In the genomic region with DNA sequence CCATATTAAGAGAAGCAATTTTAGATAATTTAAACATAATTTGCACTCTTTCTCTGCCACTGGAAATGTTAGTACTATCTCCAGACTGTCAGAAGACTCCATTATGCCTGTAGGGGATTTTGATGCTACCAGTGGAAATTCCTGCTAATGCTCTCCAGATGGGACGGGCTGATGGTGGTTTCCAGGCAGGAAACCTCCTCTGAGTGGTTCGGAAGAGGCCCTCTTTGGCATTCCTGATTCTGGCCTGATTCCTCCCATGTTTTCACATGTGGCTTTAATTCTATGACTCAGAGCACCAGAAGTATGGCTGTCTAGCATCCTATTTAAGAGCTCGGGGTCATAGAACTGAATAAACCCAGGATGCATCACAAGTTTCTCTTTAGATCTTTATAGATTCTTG, we compare ENCODE assay signal across 14 cellular contexts.
DNase-seq lines count a peak whose midpoint lies in the region; ATAC-seq lines count a peak whose summit lies in the region.
"Had no signal": no experiment of that assay in that cellular context is flagged by ENCODE, and none has a peak within 500 bp of the region (broad histone marks: within the 10 kb centered on the region; RNA-seq: fewer than 3 reads in every experiment).

No MANE protein-coding gene starts in this region.

- no peak overlapping the region for H3K27ac Mint-ChIP-seq in activated CD8-positive, alpha-beta T cell treated with anti-CD3 and anti-CD28 coated beads, Interleukin-2, amount 10 ng/mL, durations not matched to agents 7 days and 5 days

- CTCF ChIA-PET in activated CD8-positive, alpha-beta T cell treated with anti-CD3 and anti-CD28 coated beads, Interleukin-2, amount 10 ng/mL, durations not matched to agents 7 days and 5 days (lab: Charles Lee) = no interaction called here

- H3K4me3 ChIP-seq in adipocyte (ENCODE audit: low read length) = no peak overlapping the region
- H3K4me3 ChIP-seq: thoracic aorta had no signal

- no peaks in the 10 kb centered on the region for H3K4me1 ChIP-seq in adipocyte (ENCODE audit: control insufficient read depth, insufficient read depth, low read length)

- no peaks in the 10 kb centered on the region for H3K27me3 Mint-ChIP-seq in activated CD8-positive, alpha-beta T cell treated with anti-CD3 and anti-CD28 coated beads, Interleukin-2, amount 10 ng/mL, durations not matched to agents 7 days and 5 days (ENCODE audit: low read depth)

- no peak for ATAC-seq in activated CD8-positive, alpha-beta T cell treated with anti-CD3 and anti-CD28 coated beads, Interleukin-2, amount 10 ng/mL, durations not matched to agents 7 days and 5 days
- no peak for ATAC-seq in HG02840 (IDR thresholded peaks at IDR 0.05; ENCODE audit: low FRiP score, unreplicated experiment)
- ATAC-seq: activated CD4-positive, CD25-positive, alpha-beta regulatory T cell treated with anti-CD3 and anti-CD28 coated beads, Interleukin-2, amount 50 U/mL, for 24 hours had no signal

- no peak overlapping the region for H3K9ac ChIP-seq in adipocyte (ENCODE audit: low read length)

- DNase-seq in H4 (ENCODE audit: low spot score) (peak; percentile 88), adipocyte (ENCODE audit: low read depth) (peak; percentile 98), glomerular visceral epithelial cell (ENCODE audit: extremely low spot score) (peak; percentile 93), smooth muscle cell of the brain vasculature (ENCODE audit: low read depth, low spot score) (peak; percentile 94)
- DNase-seq in activated CD8-positive, alpha-beta T cell treated with anti-CD3 and anti-CD28 coated beads, Interleukin-2, amount 10 ng/mL, durations not matched to agents 7 days and 5 days = no peak
- no peak for DNase-seq in stimulated activated CD4-positive, alpha-beta T cell treated with anti-CD3 and anti-CD28 coated beads, Interleukin-4, amount 100 ng/mL, for 1 hour
- DNase-seq: activated gamma-delta T cell, DND-41, NCI-H2107, occipital lobe, SHP77 had no signal

- H3K27me3 ChIP-seq in adipocyte (replicated peaks; ENCODE audit: control insufficient read depth, insufficient read depth, low read length) = no peaks in the 10 kb centered on the region

- no peaks in the 10 kb centered on the region for H3K36me3 Mint-ChIP-seq in activated CD8-positive, alpha-beta T cell treated with anti-CD3 and anti-CD28 coated beads, Interleukin-2, amount 10 ng/mL, durations not matched to agents 7 days and 5 days (ENCODE audit: low read depth)

- no peaks in the 10 kb centered on the region for H3K4me1 Mint-ChIP-seq in activated CD8-positive, alpha-beta T cell treated with anti-CD3 and anti-CD28 coated beads, Interleukin-2, amount 10 ng/mL, durations not matched to agents 7 days and 5 days (ENCODE audit: low read depth)

- H3K4me3 Mint-ChIP-seq in activated CD8-positive, alpha-beta T cell treated with anti-CD3 and anti-CD28 coated beads, Interleukin-2, amount 10 ng/mL, durations not matched to agents 7 days and 5 days = no peak overlapping the region

- H3K9me3 Mint-ChIP-seq in activated CD8-positive, alpha-beta T cell treated with anti-CD3 and anti-CD28 coated beads, Interleukin-2, amount 10 ng/mL, durations not matched to agents 7 days and 5 days (ENCODE audit: insufficient read depth) = peaks cover 5% of the 10 kb centered on the region

- no peaks in the 10 kb centered on the region for H3K9me3 ChIP-seq in adipocyte (ENCODE audit: control insufficient read depth, low read length)
- H3K9me3 ChIP-seq: thoracic aorta had no signal

- POLR2A ChIA-PET in activated CD8-positive, alpha-beta T cell treated with anti-CD3 and anti-CD28 coated beads, Interleukin-2, amount 10 ng/mL, durations not matched to agents 7 days and 5 days (lab: Charles Lee) = no interaction called here

- no peaks in the 10 kb centered on the region for H3K36me3 ChIP-seq in adipocyte (ENCODE audit: control insufficient read depth, insufficient read depth, low read length, severe bottlenecking)
- H3K36me3 ChIP-seq: thoracic aorta had no signal

Comparison
In these comparisons a context has a peak if more than half of its experiments do, and no peak if none do; other contexts are left out.
1. DNase-seq: peak in H4 (single experiment), adipocyte (single experiment), glomerular visceral epithelial cell (single experiment) and smooth muscle cell of the brain vasculature (single experiment); none in activated CD8-positive, alpha-beta T cell treated with anti-CD3 and anti-CD28 coated beads, Interleukin-2, amount 10 ng/mL, durations not matched to agents 7 days and 5 days (single experiment) and stimulated activated CD4-positive, alpha-beta T cell treated with anti-CD3 and anti-CD28 coated beads, Interleukin-4, amount 100 ng/mL, for 1 hour (single experiment).